Comparison of ENCODE assay signal across 8 cellular contexts in genomic region chr22:43273902-43274484, GRCh38.
A peak's percentile ranks its signal among the peaks of the same experiment; 100 is the strongest.
DNase-seq lines count a peak whose midpoint lies in the region; ATAC-seq and TF ChIP-seq lines count a peak whose summit lies in the region.

No MANE protein-coding gene starts in this region.

- no peaks in the 10 kb centered on the region for H4K20me1 ChIP-seq in GM23248 (ENCODE audit: insufficient read depth)
- no peaks in the 10 kb centered on the region for H4K20me1 ChIP-seq in osteoblast (ENCODE audit: insufficient read depth, low read length)

- in situ Hi-C loops in GM23248 (cut with MboI): no loop called here

- H3K9ac ChIP-seq in GM23248: no peak overlapping the region

- H3K4me2 ChIP-seq in GM23248 (ENCODE audit: unreplicated experiment): no peak overlapping the region
- H3K4me2 ChIP-seq in osteoblast (ENCODE audit: insufficient read depth, low read length): no peak overlapping the region

- H3K27ac ChIP-seq in GM23248 (no peak overlapping the region), osteoblast (ENCODE audit: low read depth, low read length) (no peak overlapping the region)

- intact Hi-C loops in CD14-positive monocyte (cut with micrococcal nuclease): loop anchor here (2.0 to 10.0 kb wide), 2 partner anchors 71 to 111 kb away; partner anchors contain the start of gene SCUBE1 (in 1 of the 2)

- no peaks in the 10 kb centered on the region for H3F3A ChIP-seq in GM23248 (ENCODE audit: insufficient read depth)

- H3K4me3 Mint-ChIP-seq in CD14-positive monocyte: no peak overlapping the region

- 12% methylated on average over 9 of the region's 9 CpGs for WGBS in GM23248 (ENCODE audit: low coverage in 1 of 2, low lambda C conversion rate in 2 of 2, missing lambda C conversion rate in 2 of 2), 2 experiments

- H3K4me1 Mint-ChIP-seq in CD14-positive monocyte: peaks cover 8% of the 10 kb centered on the region

- no peaks in the 10 kb centered on the region for H3K9me3 Mint-ChIP-seq in CD14-positive monocyte

- H3K79me2 ChIP-seq in GM23248 (ENCODE audit: insufficient read depth) (no peaks in the 10 kb centered on the region), osteoblast (ENCODE audit: insufficient read depth, low read length) (no peaks in the 10 kb centered on the region)

- peak; percentile 59 for DNase-seq in CD14-positive monocyte (ENCODE audit: low spot score)
- DNase-seq in GM23248: peak; percentile 68
- peak; percentile 18 to 58 for DNase-seq in NCI-H526 (lab: John Stamatoyannopoulos, UW)
- DNase-seq in activated CD8-positive, alpha-beta memory T cell treated with anti-CD3 and anti-CD28 coated beads, Interleukin-2, amount 50 U/mL, for 4 hours: peak; percentile 28
- peak; percentile 71 for DNase-seq in fibroblast of pulmonary artery (ENCODE audit: low read depth)
- peak; percentile 97 for DNase-seq in osteoblast (ENCODE audit: insufficient read length, low spot score, missing footprints)

- peaks cover 5% of the 10 kb centered on the region; the same call in 1 of the 2 replicates for H3K27me3 ChIP-seq in GM23248 (replicated peaks; ENCODE audit: insufficient read depth)
- peaks cover 3% of the 10 kb centered on the region for H3K27me3 ChIP-seq in osteoblast (ENCODE audit: insufficient read depth, low read length)

- no peak for ATAC-seq in HG03342 (IDR thresholded peaks at IDR 0.05; ENCODE audit: unreplicated experiment)
- ATAC-seq in GM21526 (IDR thresholded peaks at IDR 0.05; ENCODE audit: low FRiP score, unreplicated experiment): no peak

- H3K27me3 Mint-ChIP-seq in CD14-positive monocyte (ENCODE audit: low read depth in 3 of 3): peaks cover 0 to 3% (median 2%) of the 10 kb centered on the region in 3 donors

- TF ChIP-seq CTCF in CD14-positive monocyte (IDR thresholded peaks at IDR 0.05) (peak; percentile 71), fibroblast of pulmonary artery (IDR thresholded peaks at IDR 0.05; ENCODE audit: low read length, missing control alignments) (peak; percentile 78), osteoblast (IDR thresholded peaks at IDR 0.05; ENCODE audit: extremely low read depth, low read depth, low read length) (peak; percentile 71)

- no peaks in the 10 kb centered on the region for H3K36me3 Mint-ChIP-seq in CD14-positive monocyte

- H3K9me2 ChIP-seq in GM23248 (ENCODE audit: insufficient read depth): no peaks in the 10 kb centered on the region

- no peak overlapping the region for H2AFZ ChIP-seq in GM23248
- no peak overlapping the region for H2AFZ ChIP-seq in osteoblast (ENCODE audit: low read length)

- H3K27ac Mint-ChIP-seq in CD14-positive monocyte: no peak overlapping the region

- H3K36me3 ChIP-seq in GM23248 (ENCODE audit: low read depth) (no peaks in the 10 kb centered on the region), osteoblast (ENCODE audit: insufficient read depth, low read length) (no peaks in the 10 kb centered on the region)

- H3K9me3 ChIP-seq in GM23248 (ENCODE audit: low read depth) (no peaks in the 10 kb centered on the region), osteoblast (ENCODE audit: low read depth, low read length) (no peaks in the 10 kb centered on the region)

- H3K4me3 ChIP-seq in GM23248 (no peak overlapping the region), fibroblast of pulmonary artery (replicated peaks; ENCODE audit: low read depth, low read length) (no peak overlapping the region), osteoblast (ENCODE audit: insufficient read depth, low read length) (no peak overlapping the region)

- H3K4me1 ChIP-seq in GM23248 (ENCODE audit: insufficient read depth) (no peaks in the 10 kb centered on the region), osteoblast (ENCODE audit: insufficient read depth, low read length) (no peaks in the 10 kb centered on the region)

Comparison
In these comparisons a context has a peak if more than half of its experiments do, and no peak if none do; other contexts are left out.
1. DNase-seq: peak in every context shown above with its lines; median percentile 97 in osteoblast; 71 in fibroblast of pulmonary artery; 68 in GM23248; 59 in CD14-positive monocyte; 38 in NCI-H526; 28 in activated CD8-positive, alpha-beta memory T cell treated with anti-CD3 and anti-CD28 coated beads, Interleukin-2, amount 50 U/mL, for 4 hours.